In genomic region chr11:66282468-66283455, GRCh38 we compare ENCODE assay signal across 1 cellular context.
TF ChIP-seq lines count a peak whose summit lies in the region.

No MANE protein-coding gene starts in this region.

TF ChIP-seq in HepG2, 621 proteins besides CTCF, POLR2A, EP300 and RAD21 (continued from another document and continues in another):
- no peak for TF ChIP-seq ZSCAN30 (CRISPR knock-in tag; IDR thresholded peaks at IDR 0.05)
- TF ChIP-seq ZNF780A (CRISPR knock-in tag; IDR thresholded peaks at IDR 0.05): no peak
- 0 out of 2 replicates have a peak, but pooled peaks have one; percentile 30 for TF ChIP-seq KMT2B (CRISPR knock-in tag; IDR thresholded peaks at IDR 0.05)
- TF ChIP-seq TSC22D2 (CRISPR knock-in tag; IDR thresholded peaks at IDR 0.05; ENCODE audit: borderline replicate concordance): no peak
- TF ChIP-seq SNAPC2 (CRISPR knock-in tag; IDR thresholded peaks at IDR 0.05): no peak
- TF ChIP-seq NKX3-1 (CRISPR knock-in tag; IDR thresholded peaks at IDR 0.05): no peak
- TF ChIP-seq ONECUT2 (CRISPR knock-in tag; IDR thresholded peaks at IDR 0.05): no peak
- TF ChIP-seq GTF3A (CRISPR knock-in tag; conservative IDR thresholded peaks at IDR 0.05): no peak
- no peak for TF ChIP-seq ZNF251 (CRISPR knock-in tag; IDR thresholded peaks at IDR 0.05)
- TF ChIP-seq ZNF343 (CRISPR knock-in tag; IDR thresholded peaks at IDR 0.05): peak; percentile 84; the same call in 1 of the 2 replicates
- no peak for TF ChIP-seq ARHGAP35 (CRISPR knock-in tag; IDR thresholded peaks at IDR 0.05; ENCODE audit: borderline replicate concordance)
- TF ChIP-seq ATRX (CRISPR knock-in tag; IDR thresholded peaks at IDR 0.05; ENCODE audit: borderline replicate concordance): no peak
- peak in 1 of 2 experiments; percentile 41; a peak in 1 of 4 replicates for TF ChIP-seq HMGXB4 (CRISPR knock-in tag; IDR thresholded peaks at IDR 0.05; ENCODE audit: borderline replicate concordance in 1 of 2, low read depth in 1 of 2)
- TF ChIP-seq ZNF557 (CRISPR knock-in tag; IDR thresholded peaks at IDR 0.05): no peak
- 0 out of 2 replicates have a peak, but pooled peaks have one; percentile 49 for TF ChIP-seq ZFP91 (CRISPR knock-in tag; IDR thresholded peaks at IDR 0.05; ENCODE audit: borderline replicate concordance)
- no peak for TF ChIP-seq FIP1L1 (IDR thresholded peaks at IDR 0.05; ENCODE audit: borderline replicate concordance, insufficient read depth, low read depth, low read length)
- no peak for TF ChIP-seq MED8 (CRISPR knock-in tag; IDR thresholded peaks at IDR 0.05; ENCODE audit: insufficient replicate concordance)
- TF ChIP-seq ZHX1 (CRISPR knock-in tag; IDR thresholded peaks at IDR 0.05; ENCODE audit: low read depth): 0 out of 2 replicates have a peak, but pooled peaks have one; percentile 52
- TF ChIP-seq ZNF33A (CRISPR knock-in tag; IDR thresholded peaks at IDR 0.05; ENCODE audit: borderline replicate concordance): no peak
- TF ChIP-seq BRCA1 (CRISPR knock-in tag; IDR thresholded peaks at IDR 0.05): no peak
- no peak for TF ChIP-seq CREB1 (IDR thresholded peaks at IDR 0.05)
- TF ChIP-seq CREB1 (CRISPR knock-in tag; IDR thresholded peaks at IDR 0.05): no peak
- no peak for TF ChIP-seq FOXK2 (IDR thresholded peaks at IDR 0.05)
- peak; percentile 46; the same call in 1 of the 2 replicates for TF ChIP-seq FOXA3 (CRISPR knock-in tag; IDR thresholded peaks at IDR 0.05)
- TF ChIP-seq ZNF781 (CRISPR knock-in tag; IDR thresholded peaks at IDR 0.05; ENCODE audit: borderline replicate concordance, not compliant biosample characterization): peak; percentile 70
- no peak; the same call in 1 of the 2 replicates for TF ChIP-seq ZBTB4 (CRISPR knock-in tag; IDR thresholded peaks at IDR 0.05; ENCODE audit: borderline replicate concordance)
- no peak for TF ChIP-seq MAFK (conservative IDR thresholded peaks at IDR 0.05 in 1 of 2, IDR thresholded peaks at IDR 0.05 in 1 of 2; ENCODE audit: low read length in 2 of 2)
- no peak for TF ChIP-seq ZBTB40 (IDR thresholded peaks at IDR 0.05)
- TF ChIP-seq ZBTB40 (CRISPR knock-in tag; IDR thresholded peaks at IDR 0.05): no peak
- TF ChIP-seq ZNF281 (CRISPR knock-in tag; IDR thresholded peaks at IDR 0.05; ENCODE audit: borderline replicate concordance): no peak
- peak; percentile 99 for TF ChIP-seq MYNN (CRISPR knock-in tag; IDR thresholded peaks at IDR 0.05; ENCODE audit: low read depth)
- TF ChIP-seq ZBTB7B (CRISPR knock-in tag; IDR thresholded peaks at IDR 0.05): no peak
- no peak for TF ChIP-seq JARID2 (CRISPR knock-in tag; IDR thresholded peaks at IDR 0.05; ENCODE audit: insufficient replicate concordance)
